8 cellular contexts compared by ENCODE assay signal in genomic region chrX:101617211-101618191, GRCh38. TPM values are rescaled to one million over a fixed set of nuclear protein-coding genes. Genes with fewer than 3 reads are reported as not detected.
DNase-seq lines count a peak whose midpoint lies in the region; ATAC-seq, FAIRE-seq and TF ChIP-seq lines count a peak whose summit lies in the region.

Gene ARMCX6, minus strand, starts transcription at chrX:101618000. Its CDS starts 1,380 bp downstream, at chrX:101616620.

- peak within 1 kb of the TSS; percentile 62 to 82 (median 74) for H3K27ac ChIP-seq in gastrocnemius medialis

- in situ Hi-C loops in astrocyte of the cerebellum (cut with HindIII; ENCODE audit: low sequenced_read_pairs), result no loop called here
- in situ Hi-C loops in gastrocnemius medialis (cut with MboI; ENCODE audit: low sequenced_read_pairs in 4 of 4), result no loop called here

- no peaks in the 10 kb centered on the region for H3K36me3 ChIP-seq in gastrocnemius medialis

- TF ChIP-seq CTCF in astrocyte of the cerebellum (IDR thresholded peaks at IDR 0.05; ENCODE audit: low read depth, low read length, missing control alignments) (peak; percentile 40), gastrocnemius medialis (IDR thresholded peaks at IDR 0.05 in 4 of 5, conservative IDR thresholded peaks at IDR 0.05 in 1 of 5) (peak in 3 of 5 experiments; percentile 19 to 50 (median 47))

- H3K4me3 ChIP-seq in astrocyte of the cerebellum (ENCODE audit: low read depth, low read length) (peak within 1 kb of the TSS; percentile 70), gastrocnemius medialis (peak within 1 kb of the TSS; percentile 55 to 70 (median 62))

- peak; percentile 76 for FAIRE-seq in GM12892 (lab: Jason Lieb, UNC)

- TF ChIP-seq POLR2A in GM12892 (IDR thresholded peaks at IDR 0.05; ENCODE audit: low read depth, low read length) (no peak; the same call in 1 of the 2 replicates), gastrocnemius medialis (IDR thresholded peaks at IDR 0.05) (peak in 1 of 2 donors; percentile 42)

- DNase-seq in GM12892 (ENCODE audit: insufficient read length), result peak; percentile 47
- DNase-seq in NCI-H128 (lab: John Stamatoyannopoulos, UW; ENCODE audit: unreplicated experiment), result peak; percentile 34
- peak; percentile 35 to 86 (median 63) for DNase-seq in T-helper 2 cell
- peak; percentile 39 for DNase-seq in astrocyte of the cerebellum (ENCODE audit: low read depth)
- peak; percentile 28 for DNase-seq in iPS DF 19.7 (ENCODE audit: low read depth, low spot score)
- peak; percentile 51 to 59 for DNase-seq in gastrocnemius medialis
- no peak for DNase-seq in OCI-M2 (lab: John Stamatoyannopoulos, UW; ENCODE audit: unreplicated experiment)

- no peaks in the 10 kb centered on the region for H3K9me3 ChIP-seq in gastrocnemius medialis

- H3K4me1 ChIP-seq in gastrocnemius medialis, result peaks cover 3 to 6% of the 10 kb centered on the region in 2 donors

- H3K27me3 ChIP-seq in gastrocnemius medialis, result no peaks in the 10 kb centered on the region

- intact Hi-C loops in gastrocnemius medialis (cut with DNase I; ENCODE audit: low total_unique reads), result loop anchor here (5.0 kb wide), 1 partner anchor 210 kb away; the partner anchor contains the start of genes GLA and HNRNPH2

- ATAC-seq in HG02678 (IDR thresholded peaks at IDR 0.05; ENCODE audit: unreplicated experiment), result peak; percentile 94
- peak; percentile 76 to 84 for ATAC-seq in gastrocnemius medialis

RNA-seq across cellular contexts. Expression of gene ARMCX6, which starts in this region (rescaled TPM):
- polyA plus RNA-seq in GM12892 (2012; ENCODE audit: missing spikeins), result 44.4 TPM
- total RNA-seq in gastrocnemius medialis, result 10 to 100 TPM in 1 of 4 donors, 1 to 10 TPM in 3; 4.5 to 12.6 (median 6.2) TPM
